1 cellular context compared by ENCODE assay signal in the genomic region with DNA sequence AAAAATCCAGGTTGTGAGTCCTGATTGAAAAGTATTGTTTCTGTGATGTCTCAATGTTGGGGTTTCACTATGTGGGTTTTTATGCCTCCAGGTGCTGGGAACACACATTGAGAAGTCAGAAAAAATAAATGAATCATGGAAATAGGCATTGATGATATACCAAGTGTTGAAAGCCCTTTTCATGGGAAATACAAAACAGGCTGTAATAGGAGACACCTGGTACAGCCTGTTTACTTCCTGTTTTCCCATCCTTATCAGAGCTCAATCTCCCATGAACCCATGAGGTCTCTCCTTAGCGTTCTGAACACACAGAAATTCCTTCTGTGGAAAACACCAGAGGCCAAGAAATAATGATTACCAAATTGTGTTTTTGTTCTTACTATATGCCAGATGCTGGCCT.
TF ChIP-seq lines count a peak whose summit lies in the region.

No MANE protein-coding gene starts in this region.

TF ChIP-seq in SK-N-SH, 30 proteins besides CTCF, POLR2A, EP300 and RAD21 (continued from another document):
- TF ChIP-seq NRF1 (IDR thresholded peaks at IDR 0.05; ENCODE audit: low read depth, low read length), result no peak
- no peak for TF ChIP-seq FOSL2 (IDR thresholded peaks at IDR 0.05; ENCODE audit: borderline replicate concordance, low read depth)
- TF ChIP-seq ELF1 (IDR thresholded peaks at IDR 0.05), result no peak
- no peak for TF ChIP-seq JUND (IDR thresholded peaks at IDR 0.05)
- no peak for TF ChIP-seq SMC3 (IDR thresholded peaks at IDR 0.05; ENCODE audit: low read depth, low read length)
- no peak for TF ChIP-seq EZH2phosphoT487 (IDR thresholded peaks at IDR 0.05; ENCODE audit: borderline replicate concordance, low read depth)
- no peak for TF ChIP-seq REST (IDR thresholded peaks at IDR 0.05; ENCODE audit: low read depth, low read length)
- no peak for TF ChIP-seq RXRA (IDR thresholded peaks at IDR 0.05; ENCODE audit: borderline replicate concordance, low read depth)
